ENCODE assay signal across 19 cellular contexts in genomic region chr12:53255993-53256392, GRCh38. TPM values are rescaled to one million over a fixed set of nuclear protein-coding genes. Genes with fewer than 3 reads are reported as not detected.
DNase-seq lines count a peak whose midpoint lies in the region; ATAC-seq and TF ChIP-seq lines count a peak whose summit lies in the region.
"Had no signal": no experiment of that assay in that cellular context is flagged by ENCODE, and none has a peak within 500 bp of the region (broad histone marks: within the 10 kb centered on the region; RNA-seq: fewer than 3 reads in every experiment).

No MANE protein-coding gene starts in this region.

- no peaks in the 10 kb centered on the region for H3K27me3 Mint-ChIP-seq in CD8-positive, alpha-beta T cell (ENCODE audit: low read depth)
- no peaks in the 10 kb centered on the region for H3K27me3 Mint-ChIP-seq in effector memory CD8-positive, alpha-beta T cell
- H3K27me3 Mint-ChIP-seq: natural killer cell treated with Interleukin-12 subunit alpha and Interleukin-12 subunit beta and Interleukin-15 and Interleukin-18, amount 100 ng/mL, for 72 hours had no signal

- peaks cover 45% of the 10 kb centered on the region for H3K4me1 ChIP-seq in CD8-positive, alpha-beta T cell (ENCODE audit: insufficient read depth, low read length)
- H3K4me1 ChIP-seq in OCI-LY7 (ENCODE audit: insufficient read depth, low read length, poor library complexity, severe bottlenecking), result peaks cover 47% of the 10 kb centered on the region
- H3K4me1 ChIP-seq in HAP-1, result peaks cover 6% of the 10 kb centered on the region

- H3K4me3 ChIP-seq in CD8-positive, alpha-beta T cell (ENCODE audit: low read depth, low read length), result no peak overlapping the region
- peak overlapping the region; percentile 7 for H3K4me3 ChIP-seq in OCI-LY7 (ENCODE audit: low read depth, low read length, poor library complexity, severe bottlenecking)
- no peak overlapping the region for H3K4me3 ChIP-seq in HAP-1
- H3K4me3 ChIP-seq: GM23338, heart right ventricle, left lung, right lobe of liver had no signal

- H2AFZ ChIP-seq in OCI-LY7 (ENCODE audit: low read length), result 0 out of 2 replicates have a peak overlapping the region, but pooled peaks have one; percentile 1
- H2AFZ ChIP-seq: GM23338 had no signal

- H3K4me2 ChIP-seq in OCI-LY7 (ENCODE audit: low read length), result peak overlapping the region; percentile 53
- H3K4me2 ChIP-seq: GM23338 had no signal

- no peaks in the 10 kb centered on the region for H3K36me3 ChIP-seq in CD8-positive, alpha-beta T cell (ENCODE audit: insufficient read depth, low read length)
- peaks cover 9% of the 10 kb centered on the region; the same call in 1 of the 2 replicates for H3K36me3 ChIP-seq in OCI-LY7 (ENCODE audit: insufficient read depth, low read length)
- peaks cover 5% of the 10 kb centered on the region; the same call in 1 of the 2 replicates for H3K36me3 ChIP-seq in HAP-1 (replicated peaks)

- H3K9me2 ChIP-seq in OCI-LY7 (ENCODE audit: insufficient read depth, low read length), result no peaks in the 10 kb centered on the region

- in situ Hi-C loops in HAP-1 (cut with MboI; ENCODE audit: low sequenced_read_pairs), result no loop called here

- no peak for ATAC-seq in CD8-positive, alpha-beta T cell
- ATAC-seq in GM18867 (IDR thresholded peaks at IDR 0.05; ENCODE audit: unreplicated experiment), result peak; percentile 32
- ATAC-seq in effector memory CD8-positive, alpha-beta T cell (replicated peaks), result no peak
- no peak for ATAC-seq in HG03196 (IDR thresholded peaks at IDR 0.05; ENCODE audit: unreplicated experiment)
- ATAC-seq: GM23338; heart right ventricle; left lung; natural killer cell treated with Interleukin-12 subunit alpha and Interleukin-12 subunit beta and Interleukin-15 and Interleukin-18, amount 100 ng/mL, for 72 hours; right lobe of liver had no signal

- no peaks in the 10 kb centered on the region for H3K27me3 ChIP-seq in CD8-positive, alpha-beta T cell (ENCODE audit: insufficient read depth, low read length)
- no peaks in the 10 kb centered on the region for H3K27me3 ChIP-seq in HAP-1 (ENCODE audit: low read depth)
- H3K27me3 ChIP-seq: heart right ventricle, left lung, right lobe of liver had no signal

- H3K4me3 Mint-ChIP-seq in CD8-positive, alpha-beta T cell, result no peak overlapping the region
- H3K4me3 Mint-ChIP-seq in effector memory CD8-positive, alpha-beta T cell, result no peak overlapping the region
- H3K4me3 Mint-ChIP-seq: GM23338; natural killer cell treated with Interleukin-12 subunit alpha and Interleukin-12 subunit beta and Interleukin-15 and Interleukin-18, amount 100 ng/mL, for 72 hours had no signal

- no peak for TF ChIP-seq CTCF in CD8-positive, alpha-beta T cell (IDR thresholded peaks at IDR 0.05)
- no peak for TF ChIP-seq CTCF in OCI-LY7 (conservative IDR thresholded peaks at IDR 0.05; ENCODE audit: low read length)

- no peaks in the 10 kb centered on the region for H4K20me1 ChIP-seq in OCI-LY7 (ENCODE audit: insufficient read depth, low read length)

- intact Hi-C loops in CD8-positive, alpha-beta T cell (cut with DNase I, micrococcal nuclease), result no loop called here
- intact Hi-C loops in OCI-LY7 (cut with micrococcal nuclease; ENCODE audit: unreplicated experiment), result loop anchor here (2.0 kb wide), 1 partner anchor 65 kb away; the partner anchor contains the start of gene AAAS

- H3K4me1 Mint-ChIP-seq in CD8-positive, alpha-beta T cell (ENCODE audit: low read depth), result peaks cover 49% of the 10 kb centered on the region
- peaks cover 18 to 29% of the 10 kb centered on the region in 2 donors for H3K4me1 Mint-ChIP-seq in effector memory CD8-positive, alpha-beta T cell (ENCODE audit: low read depth in 2 of 2)

- peaks cover 19% of the 10 kb centered on the region for H3K36me3 Mint-ChIP-seq in CD8-positive, alpha-beta T cell
- H3K36me3 Mint-ChIP-seq in effector memory CD8-positive, alpha-beta T cell (ENCODE audit: insufficient read depth), result peaks cover 6% of the 10 kb centered on the region
- H3K36me3 Mint-ChIP-seq: natural killer cell treated with Interleukin-12 subunit alpha and Interleukin-12 subunit beta and Interleukin-15 and Interleukin-18, amount 100 ng/mL, for 72 hours had no signal

- no peak overlapping the region for H3K27ac ChIP-seq in CD8-positive, alpha-beta T cell (ENCODE audit: low read depth, low read length)
- H3K27ac ChIP-seq in OCI-LY7 (ENCODE audit: low read depth, low read length, poor library complexity, severe bottlenecking), result peak overlapping the region; percentile 78
- H3K27ac ChIP-seq: epithelial cell of prostate, heart right ventricle, left lung, right lobe of liver had no signal

- no TSS peak for BruUV-seq in OCI-LY7 (replicated peaks; lab: Mats Ljungman, UMichigan)

- POLR2A ChIA-PET in CD8-positive, alpha-beta T cell (lab: Charles Lee), result no interaction called here
- POLR2A ChIA-PET in OCI-LY7 (lab: Charles Lee), result interaction anchor here (0.7 to 2.8 kb wide), 6 partner anchors 11 to 502 kb away, joined by 3 to 16 read pairs (median 4); partner anchors contain the start of genes ESPL1 and MYG1

- H3K9me3 Mint-ChIP-seq in CD8-positive, alpha-beta T cell, result no peaks in the 10 kb centered on the region
- no peaks in the 10 kb centered on the region for H3K9me3 Mint-ChIP-seq in effector memory CD8-positive, alpha-beta T cell
- H3K9me3 Mint-ChIP-seq: GM23338; natural killer cell treated with Interleukin-12 subunit alpha and Interleukin-12 subunit beta and Interleukin-15 and Interleukin-18, amount 100 ng/mL, for 72 hours had no signal

- DNase-seq in CD8-positive, alpha-beta T cell, result no peak
- DNase-seq in OCI-LY7 (ENCODE audit: low spot score) (peak; percentile 76), HAP-1 (ENCODE audit: low spot score in 2 of 2) (no peak)
- no peak for DNase-seq in effector memory CD8-positive, alpha-beta T cell
- no peak for DNase-seq in activated effector memory CD4-positive, alpha-beta T cell treated with Interleukin-2 at 50 U/mL for 16 hours
- DNase-seq: activated CD4-positive, CD25-positive, alpha-beta regulatory T cell treated with anti-CD3 and anti-CD28 coated beads, Interleukin-2, amount 50 U/mL, for 72 hours; activated gamma-delta T cell; cerebellar nuclear complex; heart right ventricle; NCI-H1105; right lobe of liver; SHP77 treated with DMSO at 0.1 percent for 48 hours had no signal

- H3K9me3 ChIP-seq in CD8-positive, alpha-beta T cell (ENCODE audit: low read length), result no peaks in the 10 kb centered on the region
- no peaks in the 10 kb centered on the region for H3K9me3 ChIP-seq in OCI-LY7 (ENCODE audit: low read length)
- no peaks in the 10 kb centered on the region for H3K9me3 ChIP-seq in HAP-1
- H3K9me3 ChIP-seq: heart right ventricle, left lung, right lobe of liver had no signal

- CTCF ChIA-PET in CD8-positive, alpha-beta T cell (lab: Charles Lee), result interaction anchor here (0.6 to 8.9 kb wide), 3 partner anchors 12 to 94 kb away, joined by 3 to 143 read pairs (median 6); partner anchors contain the start of genes ESPL1 and ITGB7
- CTCF ChIA-PET in OCI-LY7 (lab: Charles Lee; ENCODE audit: unreplicated experiment), result interaction anchor here (1.0 kb wide), 1 partner anchor 45 kb away, joined by 3 read pairs; no protein-coding TSS in a partner anchor

- H3K79me2 ChIP-seq in OCI-LY7 (ENCODE audit: insufficient read depth, low read depth, low read length), result peaks cover 12% of the 10 kb centered on the region; the same call in 1 of the 2 replicates

- H3K27ac Mint-ChIP-seq in CD8-positive, alpha-beta T cell, result peak overlapping the region; percentile 75
- H3K27ac Mint-ChIP-seq in effector memory CD8-positive, alpha-beta T cell, result peak overlapping the region; percentile 49 to 68
- H3K27ac Mint-ChIP-seq: GM23338; natural killer cell treated with Interleukin-12 subunit alpha and Interleukin-12 subunit beta and Interleukin-15 and Interleukin-18, amount 100 ng/mL, for 72 hours had no signal

RNA-seq across cellular contexts. Expression of gene ESPL1, which starts 12.1 kb away (rescaled TPM):
- total RNA-seq in CD8-positive, alpha-beta T cell, result 1 to 10 TPM in 1 of 2 experiments, under 1 TPM in 1; 0.56 to 1.7 TPM
- 77.4 and 78.2 TPM in 2 replicates for total RNA-seq in OCI-LY7 (2014; rRNA removed; shearing (Covaris generic))
- 121 and 137 TPM in 2 replicates for total RNA-seq in OCI-LY7 (2022)

RNA-seq across cellular contexts. Expression of gene RARG, which starts 24.0 kb away (rescaled TPM):
- 10 to 100 TPM; 16.1 to 16.5 TPM for total RNA-seq in CD8-positive, alpha-beta T cell
- total RNA-seq in OCI-LY7 (2014; rRNA removed; shearing (Covaris generic)), result 1.4 and 7.0 TPM in 2 replicates
- total RNA-seq in OCI-LY7 (2022), result 5.1 and 8.4 TPM in 2 replicates

RNA-seq across cellular contexts. Expression of gene PFDN5, which starts 39.3 kb away (rescaled TPM):
- total RNA-seq in CD8-positive, alpha-beta T cell, result 100 to 1,000 TPM; 741 to 751 TPM
- 348 and 394 TPM in 2 replicates for total RNA-seq in OCI-LY7 (2014; rRNA removed; shearing (Covaris generic))
- 264 TPM in 2 replicates for total RNA-seq in OCI-LY7 (2022)

RNA-seq across cellular contexts. Expression of gene MYG1, which starts 43.5 kb away (rescaled TPM):
- 10 to 100 TPM; 24.2 to 31.4 TPM for total RNA-seq in CD8-positive, alpha-beta T cell
- 41.0 and 53.4 TPM in 2 replicates for total RNA-seq in OCI-LY7 (2014; rRNA removed; shearing (Covaris generic))
- 59.3 and 64.9 TPM in 2 replicates for total RNA-seq in OCI-LY7 (2022)

RNA-seq across cellular contexts. Expression of gene ITGB7, which starts 48.9 kb away (rescaled TPM):
- 100 to 1,000 TPM; 107 to 108 TPM for total RNA-seq in CD8-positive, alpha-beta T cell
- total RNA-seq in OCI-LY7 (2014; rRNA removed; shearing (Covaris generic)), result 48.6 and 51.7 TPM in 2 replicates
- 153 and 207 TPM in 2 replicates for total RNA-seq in OCI-LY7 (2022)
- total RNA-seq: GM23338, NCI-H460 had no signal

Comparison
In these comparisons a context has a peak if more than half of its experiments do, and no peak if none do; other contexts are left out.
1. RNA of gene ESPL1, which starts 12.1 kb away (total RNA-seq): 77.4 to 137 TPM in OCI-LY7; 0.56 to 1.7 TPM in CD8-positive, alpha-beta T cell; every median in the first group is over 10 times any median in the second.